8 cellular contexts compared by ENCODE assay signal in the genomic region with DNA sequence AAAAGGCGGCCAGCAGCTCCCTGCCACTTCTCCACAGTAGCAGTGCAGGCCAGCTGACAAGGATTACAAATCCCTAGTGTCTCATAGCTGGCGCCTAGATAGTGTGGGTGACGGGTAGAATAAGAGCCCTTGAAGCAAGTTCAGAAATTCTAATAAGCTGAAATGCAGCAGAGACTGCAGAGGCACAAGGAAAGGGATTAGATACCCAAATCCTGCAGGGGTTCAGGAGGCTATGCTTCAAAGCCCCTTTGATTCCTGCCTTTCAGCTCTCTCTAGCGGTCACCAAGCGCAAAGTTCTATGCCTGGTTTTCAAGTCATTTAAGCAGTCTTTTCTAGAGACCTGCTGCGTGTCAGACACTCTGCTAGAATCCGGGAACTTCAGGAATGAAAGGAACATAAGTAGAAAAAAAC.
DNase-seq lines count a peak whose midpoint lies in the region; ATAC-seq and TF ChIP-seq lines count a peak whose summit lies in the region.

No MANE protein-coding gene starts in this region.

- H3K27me3 Mint-ChIP-seq in CD4-positive, alpha-beta memory T cell = no peaks in the 10 kb centered on the region
- no peaks in the 10 kb centered on the region for H3K27me3 Mint-ChIP-seq in activated naive CD8-positive, alpha-beta T cell treated with anti-CD3 and anti-CD28 coated beads, Interleukin-2, amount 10 ng/mL, durations not matched to agents 7 days and 5 days
- no peaks in the 10 kb centered on the region for H3K27me3 Mint-ChIP-seq in osteocyte (ENCODE audit: unreplicated experiment)

- no peaks in the 10 kb centered on the region for H3K9me3 ChIP-seq in CD4-positive, alpha-beta memory T cell (ENCODE audit: control insufficient read depth in 1 of 2, low read length in 2 of 2)

- intact Hi-C loops in CD4-positive, alpha-beta memory T cell (cut with micrococcal nuclease) = loop anchor here (2.0 kb wide), 1 partner anchor 16 kb away; no protein-coding TSS in a partner anchor
- intact Hi-C loops in head of caudate nucleus (cut with DNase I) = loop anchor here (10.0 kb wide), 1 partner anchor 110 kb away; a partner anchor contains a TSS

- CTCF ChIA-PET in CD4-positive, alpha-beta memory T cell (lab: Charles Lee; ENCODE audit: partially characterized antibody) = interaction anchor here (1.6 kb wide), 1 partner anchor 190 kb away, joined by 5 read pairs; no protein-coding TSS in a partner anchor

- peak overlapping the region; percentile 83 to 88 (median 86) for H3K4me3 Mint-ChIP-seq in CD4-positive, alpha-beta memory T cell
- H3K4me3 Mint-ChIP-seq in activated naive CD8-positive, alpha-beta T cell treated with anti-CD3 and anti-CD28 coated beads, Interleukin-2, amount 10 ng/mL, durations not matched to agents 7 days and 5 days = peak overlapping the region; percentile 78
- peak overlapping the region; percentile 73 for H3K4me3 Mint-ChIP-seq in osteocyte (ENCODE audit: unreplicated experiment)

- no peaks in the 10 kb centered on the region for H3K27me3 ChIP-seq in CD4-positive, alpha-beta memory T cell (ENCODE audit: insufficient read depth, low read length)

- no peaks in the 10 kb centered on the region for H3K36me3 Mint-ChIP-seq in CD4-positive, alpha-beta memory T cell
- H3K36me3 Mint-ChIP-seq in activated naive CD8-positive, alpha-beta T cell treated with anti-CD3 and anti-CD28 coated beads, Interleukin-2, amount 10 ng/mL, durations not matched to agents 7 days and 5 days = no peaks in the 10 kb centered on the region
- H3K36me3 Mint-ChIP-seq in osteocyte (ENCODE audit: unreplicated experiment) = peaks cover 4% of the 10 kb centered on the region

- peak; percentile 55 for TF ChIP-seq CTCF in osteocyte (IDR thresholded peaks at IDR 0.05)

- ATAC-seq in GM19438 (IDR thresholded peaks at IDR 0.05; ENCODE audit: low read depth, unreplicated experiment) (peak; percentile 32), GM21619 (IDR thresholded peaks at IDR 0.05; ENCODE audit: unreplicated experiment) (no peak)
- no peak for ATAC-seq in activated naive CD8-positive, alpha-beta T cell treated with anti-CD3 and anti-CD28 coated beads, Interleukin-2, amount 10 ng/mL, durations not matched to agents 7 days and 5 days (ENCODE audit: low read depth)

- H3K4me3 ChIP-seq in CD4-positive, alpha-beta memory T cell (ENCODE audit: low read length in 2 of 2) = peak overlapping the region in 1 of 2 donors; percentile 49

- peak overlapping the region; percentile 40 for H3K27ac ChIP-seq in CD4-positive, alpha-beta memory T cell (ENCODE audit: low read depth, low read length)

- H3K4me1 Mint-ChIP-seq in CD4-positive, alpha-beta memory T cell = peaks cover 5 to 27% (median 9%) of the 10 kb centered on the region in 4 donors
- H3K4me1 Mint-ChIP-seq in activated naive CD8-positive, alpha-beta T cell treated with anti-CD3 and anti-CD28 coated beads, Interleukin-2, amount 10 ng/mL, durations not matched to agents 7 days and 5 days = peaks cover 9% of the 10 kb centered on the region
- H3K4me1 Mint-ChIP-seq in osteocyte (ENCODE audit: unreplicated experiment) = peaks cover 16% of the 10 kb centered on the region

- POLR2A ChIA-PET in CD4-positive, alpha-beta memory T cell (lab: Charles Lee; ENCODE audit: partially characterized antibody) = interaction anchor here (1.4 kb wide), 1 partner anchor 80 kb away, joined by 4 read pairs; a partner anchor contains a TSS
- POLR2A ChIA-PET in activated naive CD8-positive, alpha-beta T cell treated with anti-CD3 and anti-CD28 coated beads, Interleukin-2, amount 10 ng/mL, durations not matched to agents 7 days and 5 days (lab: Charles Lee) = interaction anchor here (1.2 kb wide), 2 partner anchors 11 to 243 kb away, joined by 3 to 4 read pairs; no protein-coding TSS in a partner anchor

- peak overlapping the region in 6 of 7 donors; percentile 78 to 94 (median 86) for H3K27ac Mint-ChIP-seq in CD4-positive, alpha-beta memory T cell
- H3K27ac Mint-ChIP-seq in activated naive CD8-positive, alpha-beta T cell treated with anti-CD3 and anti-CD28 coated beads, Interleukin-2, amount 10 ng/mL, durations not matched to agents 7 days and 5 days = peak overlapping the region; percentile 74
- H3K27ac Mint-ChIP-seq in osteocyte (ENCODE audit: unreplicated experiment) = peak overlapping the region; percentile 93

- DNase-seq in CD4-positive, alpha-beta memory T cell = no peak
- DNase-seq in NCI-H1694 treated with DMSO at 0.1 percent for 48 hours (lab: John Stamatoyannopoulos, UW) (peak; percentile 79), head of caudate nucleus (peak in 33 of 42 donors; percentile 12 to 70 (median 39)), osteocyte (ENCODE audit: extremely low spot score, unreplicated experiment) (no peak), LoVo (ENCODE audit: low spot score) (no peak)
- no peak for DNase-seq in activated naive CD8-positive, alpha-beta T cell treated with anti-CD3 and anti-CD28 coated beads, Interleukin-2, amount 10 ng/mL, durations not matched to agents 7 days and 5 days

- H3K4me1 ChIP-seq in CD4-positive, alpha-beta memory T cell (ENCODE audit: insufficient read depth, low read length) = peaks cover 17% of the 10 kb centered on the region

- H3K9me3 Mint-ChIP-seq in CD4-positive, alpha-beta memory T cell = no peaks in the 10 kb centered on the region
- H3K9me3 Mint-ChIP-seq in activated naive CD8-positive, alpha-beta T cell treated with anti-CD3 and anti-CD28 coated beads, Interleukin-2, amount 10 ng/mL, durations not matched to agents 7 days and 5 days = no peaks in the 10 kb centered on the region
- no peaks in the 10 kb centered on the region for H3K9me3 Mint-ChIP-seq in osteocyte (ENCODE audit: unreplicated experiment)

- H3K36me3 ChIP-seq in CD4-positive, alpha-beta memory T cell (ENCODE audit: insufficient read depth, low read length) = no peaks in the 10 kb centered on the region

Comparison
In these comparisons a context has a peak if more than half of its experiments do, and no peak if none do; other contexts are left out.
1. DNase-seq: peak in NCI-H1694 treated with DMSO at 0.1 percent for 48 hours (single experiment) and head of caudate nucleus (33 of 42); none in CD4-positive, alpha-beta memory T cell (0 of 5), activated naive CD8-positive, alpha-beta T cell treated with anti-CD3 and anti-CD28 coated beads, Interleukin-2, amount 10 ng/mL, durations not matched to agents 7 days and 5 days (single experiment), osteocyte (single experiment) and LoVo (single experiment).
2. Peak in every context shown above with its lines, with median percentiles within 50 percentile points of each other: H3K27ac Mint-ChIP-seq and H3K4me3 Mint-ChIP-seq.